In genomic region chr4:36280555-36280954, GRCh38 we compare ENCODE assay signal across 13 cellular contexts. TPM values are rescaled to one million over a fixed set of nuclear protein-coding genes. Genes with fewer than 3 reads are reported as not detected.
DNase-seq lines count a peak whose midpoint lies in the region; ATAC-seq and TF ChIP-seq lines count a peak whose summit lies in the region.
"Had no signal": no experiment of that assay in that cellular context is flagged by ENCODE, and none has a peak within 500 bp of the region (broad histone marks: within the 10 kb centered on the region; RNA-seq: fewer than 3 reads in every experiment).

No MANE protein-coding gene starts in this region.

- H3K27ac ChIP-seq in lung (ENCODE audit: low read depth in 1 of 2, low read length in 1 of 2) (no peak overlapping the region), coronary artery (no peak overlapping the region)
- H3K27ac ChIP-seq: SJSA1 had no signal

- no peaks in the 10 kb centered on the region for H3K4me1 ChIP-seq in lung (ENCODE audit: control insufficient read depth in 2 of 2, insufficient read depth in 2 of 2, low read length in 2 of 2)
- H3K4me1 ChIP-seq: SJSA1 had no signal

- peaks cover under 1% of the 10 kb centered on the region for H3K9me3 Mint-ChIP-seq in stimulated activated naive CD8-positive, alpha-beta T cell treated with anti-CD3 and anti-CD28 coated beads, Interleukin-15, Interleukin-2, amounts not matched to agents 100 ng/mL and 50 ng/mL, for 24 hours
- peaks cover 0 to under 1% of the 10 kb centered on the region in 2 donors for H3K9me3 Mint-ChIP-seq in stimulated activated naive CD8-positive, alpha-beta T cell treated with anti-CD3 and anti-CD28 coated beads, Interleukin-15, amount 100 ng/mL, for 72 hours

- ATAC-seq in stimulated activated naive CD8-positive, alpha-beta T cell treated with anti-CD3 and anti-CD28 coated beads, Interleukin-15, amount 100 ng/mL, for 72 hours, result no peak
- peak; percentile 86 for ATAC-seq in lung (ENCODE audit: insufficient read depth, low FRiP score)
- no peak for ATAC-seq in HG03045 (IDR thresholded peaks at IDR 0.05; ENCODE audit: unreplicated experiment)
- no peak for ATAC-seq in GM18868 (IDR thresholded peaks at IDR 0.05; ENCODE audit: unreplicated experiment)
- ATAC-seq in GM19324 (IDR thresholded peaks at IDR 0.05; ENCODE audit: low FRiP score, unreplicated experiment), result no peak

- H3K36me3 Mint-ChIP-seq in stimulated activated naive CD8-positive, alpha-beta T cell treated with anti-CD3 and anti-CD28 coated beads, Interleukin-15, Interleukin-2, amounts not matched to agents 100 ng/mL and 50 ng/mL, for 24 hours (ENCODE audit: low read depth), result no peaks in the 10 kb centered on the region

- peak overlapping the region; percentile 21 for H3K27ac Mint-ChIP-seq in stimulated activated naive CD8-positive, alpha-beta T cell treated with anti-CD3 and anti-CD28 coated beads, Interleukin-15, Interleukin-2, amounts not matched to agents 100 ng/mL and 50 ng/mL, for 24 hours
- no peak overlapping the region for H3K27ac Mint-ChIP-seq in stimulated activated naive CD8-positive, alpha-beta T cell treated with anti-CD3 and anti-CD28 coated beads, Interleukin-15, amount 100 ng/mL, for 72 hours
- H3K27ac Mint-ChIP-seq: activated CD4-positive, alpha-beta T cell treated with anti-CD3 and anti-CD28 coated beads, Interleukin-2, amount 10 ng/mL, durations not matched to agents 7 days and 5 days had no signal

- in situ Hi-C loops in T47D (cut with HindIII; ENCODE audit: low pct_unique_long_range_greater_than_20kb, low sequenced_read_pairs), result no loop called here

- H3K4me3 Mint-ChIP-seq in stimulated activated naive CD8-positive, alpha-beta T cell treated with anti-CD3 and anti-CD28 coated beads, Interleukin-15, Interleukin-2, amounts not matched to agents 100 ng/mL and 50 ng/mL, for 24 hours, result no peak overlapping the region
- no peak overlapping the region for H3K4me3 Mint-ChIP-seq in stimulated activated naive CD8-positive, alpha-beta T cell treated with anti-CD3 and anti-CD28 coated beads, Interleukin-15, amount 100 ng/mL, for 72 hours
- H3K4me3 Mint-ChIP-seq: activated CD4-positive, alpha-beta T cell treated with anti-CD3 and anti-CD28 coated beads, Interleukin-2, amount 10 ng/mL, durations not matched to agents 7 days and 5 days had no signal

- no peaks in the 10 kb centered on the region for H3K36me3 ChIP-seq in lung (ENCODE audit: control insufficient read depth in 2 of 2, insufficient read depth in 2 of 2, low read length in 2 of 2)
- H3K36me3 ChIP-seq: SJSA1 had no signal

- H3K4me3 ChIP-seq in lung, result no peak overlapping the region
- no peak overlapping the region for H3K4me3 ChIP-seq in coronary artery
- H3K4me3 ChIP-seq: SJSA1 had no signal

- WGBS in lung, 2 donors, result 58 to 64% methylated on average over 4 of the region's 4 CpGs

- H3K9me3 ChIP-seq in lung (ENCODE audit: control insufficient read depth in 2 of 2, insufficient read depth in 1 of 2, low read length in 1 of 2), result no peaks in the 10 kb centered on the region
- H3K9me3 ChIP-seq: SJSA1 had no signal

- TF ChIP-seq CTCF in lung (IDR thresholded peaks at IDR 0.05; ENCODE audit: control extremely low read depth, extremely low read depth), result no peak
- no peak for TF ChIP-seq CTCF in coronary artery (IDR thresholded peaks at IDR 0.05)

- no peak for DNase-seq in stimulated activated naive CD8-positive, alpha-beta T cell treated with anti-CD3 and anti-CD28 coated beads, Interleukin-15, amount 100 ng/mL, for 72 hours
- DNase-seq in T47D (ENCODE audit: low read depth in 1 of 2, low spot score in 1 of 2) (peak; percentile 4 to 8), lung (ENCODE audit: low spot score) (peak; percentile 38), coronary artery (ENCODE audit: low spot score) (no peak)
- DNase-seq: activated CD4-positive, alpha-beta T cell treated with anti-CD3 and anti-CD28 coated beads, Interleukin-2, amount 10 ng/mL, durations not matched to agents 7 days and 5 days; Kasumi-1; NCI-H526; stimulated activated naive CD4-positive, alpha-beta T cell had no signal

- peaks cover 66% of the 10 kb centered on the region for H3K4me1 Mint-ChIP-seq in stimulated activated naive CD8-positive, alpha-beta T cell treated with anti-CD3 and anti-CD28 coated beads, Interleukin-15, Interleukin-2, amounts not matched to agents 100 ng/mL and 50 ng/mL, for 24 hours (ENCODE audit: low read depth)
- peaks cover 90% of the 10 kb centered on the region for H3K4me1 Mint-ChIP-seq in stimulated activated naive CD8-positive, alpha-beta T cell treated with anti-CD3 and anti-CD28 coated beads, Interleukin-15, amount 100 ng/mL, for 72 hours

- no peaks in the 10 kb centered on the region for H3K27me3 ChIP-seq in lung (ENCODE audit: control insufficient read depth, insufficient read depth)
- H3K27me3 ChIP-seq: SJSA1 had no signal

- no peaks in the 10 kb centered on the region for H3K27me3 Mint-ChIP-seq in stimulated activated naive CD8-positive, alpha-beta T cell treated with anti-CD3 and anti-CD28 coated beads, Interleukin-15, Interleukin-2, amounts not matched to agents 100 ng/mL and 50 ng/mL, for 24 hours
- no peaks in the 10 kb centered on the region for H3K27me3 Mint-ChIP-seq in stimulated activated naive CD8-positive, alpha-beta T cell treated with anti-CD3 and anti-CD28 coated beads, Interleukin-15, amount 100 ng/mL, for 72 hours

RNA-seq across cellular contexts. Expression of gene DTHD1, which starts 0.9 kb away (rescaled TPM):
- 10 to 100 TPM; 15.5 to 33.4 TPM for total RNA-seq in lung
- 1 to 10 TPM; 1.5 to 2.7 TPM for polyA plus RNA-seq in lung
- total RNA-seq: SJSA1 had no signal

RNA-seq across cellular contexts. Expression of gene ARAP2, which starts 36.2 kb away (rescaled TPM):
- 10 to 100 TPM; 32.7 to 77.8 TPM for total RNA-seq in lung
- 1 to 10 TPM; 5.9 to 7.6 TPM for polyA plus RNA-seq in lung

Comparison
In these comparisons a context has a peak if more than half of its experiments do, and no peak if none do; other contexts are left out.
1. DNase-seq: peak in T47D (2 of 2) and lung (single experiment); none in stimulated activated naive CD8-positive, alpha-beta T cell treated with anti-CD3 and anti-CD28 coated beads, Interleukin-15, amount 100 ng/mL, for 72 hours (0 of 2) and coronary artery (single experiment).